Comparison of ENCODE assay signal across 8 cellular contexts in the genomic region with DNA sequence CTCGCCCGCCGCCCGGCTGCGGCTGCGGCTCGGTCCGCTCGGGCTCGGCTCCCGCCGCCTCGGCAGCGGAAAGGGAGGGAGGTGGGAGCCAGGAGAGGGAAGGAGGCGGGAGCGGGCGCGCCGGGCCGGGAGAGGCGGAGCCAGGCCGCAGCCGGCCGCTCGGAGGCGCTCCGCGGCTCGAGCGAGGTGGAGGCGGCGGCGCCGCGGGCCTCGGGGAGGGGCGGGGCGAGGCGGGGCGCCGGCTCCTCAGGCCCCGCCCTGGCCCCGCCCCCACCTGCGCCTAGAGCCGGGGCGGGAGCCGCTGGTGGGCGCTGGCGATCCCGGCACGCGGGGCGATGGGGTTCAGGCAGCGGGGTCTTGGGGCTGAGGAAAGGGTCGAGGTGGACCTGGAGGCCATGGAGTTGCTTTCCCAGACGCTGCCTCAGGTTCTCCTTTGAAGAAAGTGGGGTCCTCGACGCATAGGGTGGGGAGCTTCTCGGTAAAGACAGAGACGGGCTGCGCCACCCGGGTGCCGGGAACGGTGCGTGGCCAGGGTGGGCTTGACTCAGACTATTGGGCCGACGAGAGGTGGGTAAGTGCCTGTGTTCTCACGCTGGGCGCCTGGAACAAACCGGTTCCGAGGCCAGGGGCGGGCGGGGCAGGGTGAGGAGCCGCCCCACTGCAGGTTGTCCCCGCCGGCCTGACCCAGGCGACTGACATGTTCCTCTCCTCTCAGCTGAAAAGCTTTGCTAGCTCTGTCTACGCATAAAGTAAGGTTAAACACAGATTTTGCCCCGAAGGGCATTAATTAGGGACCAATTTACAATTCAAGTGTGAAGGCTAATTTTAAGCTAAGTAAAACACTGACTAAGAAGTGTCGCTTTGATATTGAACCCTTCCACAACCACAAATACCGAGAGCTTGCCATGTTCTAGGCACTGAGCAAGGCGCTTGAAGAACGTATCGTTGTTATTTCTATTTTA. TPM values are rescaled to one million over a fixed set of nuclear protein-coding genes. Genes with fewer than 3 reads are reported as not detected.
DNase-seq lines count a peak whose midpoint lies in the region; ATAC-seq lines count a peak whose summit lies in the region.

A gene (minus strand): TSS at position 75 of the 962 bp plus-strand sequence. CDS start 218 bp downstream, outside the sequence.

- DNase-seq in ACHN: peak; percentile 94
- DNase-seq in NCI-H345 (lab: John Stamatoyannopoulos, UW): peak; percentile 80
- peak; percentile 75 for DNase-seq in activated CD4-positive, alpha-beta T cell treated with anti-CD3 and anti-CD28 coated beads for 48 hours
- DNase-seq in left colon: peak; percentile 83 to 86
- DNase-seq in stimulated activated CD4-positive, alpha-beta T cell treated with anti-CD3 and anti-CD28 coated beads, Interleukin-1b, Interleukin-23, amount 100 ng/mL, for 1 hour (ENCODE audit: low read depth in 2 of 2): peak; percentile 45 to 64

- ATAC-seq in GM18519 (IDR thresholded peaks at IDR 0.05; ENCODE audit: low FRiP score, unreplicated experiment): peak; percentile 61
- ATAC-seq in HG03066 (IDR thresholded peaks at IDR 0.05; ENCODE audit: low read depth, unreplicated experiment): peak; percentile 80
- ATAC-seq in left colon: peak; percentile 79

- peak within 1 kb of the TSS; percentile 81 for H3K27ac ChIP-seq in cingulate gyrus (ENCODE audit: low read depth, low read length)

- intact Hi-C loops in left colon (cut with DNase I, micrococcal nuclease): no loop called here

- in situ Hi-C loops in ACHN (cut with HindIII; ENCODE audit: low pct_ligation_motif_present, low pct_unique_long_range_greater_than_20kb, low sequenced_read_pairs): no loop called here

RNA-seq across cellular contexts. Expression of the gene that starts here (rescaled TPM):
- 100 to 1,000 TPM; 168 to 172 TPM for total RNA-seq in left colon

Comparison
In these comparisons a context has a peak if more than half of its experiments do, and no peak if none do; other contexts are left out.
1. Peak in every context shown above with its lines: DNase-seq, ATAC-seq and H3K27ac ChIP-seq.